In genomic region chr2:172080641-172081230, GRCh38 we compare ENCODE assay signal across 23 cellular contexts. TPM values are rescaled to one million over a fixed set of nuclear protein-coding genes. Genes with fewer than 3 reads are reported as not detected.
A peak's percentile ranks its signal among the peaks of the same experiment; 100 is the strongest.
DNase-seq lines count a peak whose midpoint lies in the region; ATAC-seq, FAIRE-seq and TF ChIP-seq lines count a peak whose summit lies in the region.
"Had no signal": no experiment of that assay in that cellular context is flagged by ENCODE, and none has a peak within 500 bp of the region (broad histone marks: within the 10 kb centered on the region; RNA-seq: fewer than 3 reads in every experiment).

No MANE protein-coding gene starts in this region.

- H2BK5ac ChIP-seq in mesenchymal stem cell (ENCODE audit: low read depth, low read length, poor library complexity, severe bottlenecking): no peak overlapping the region

- no peak overlapping the region for H3K18ac ChIP-seq in mesenchymal stem cell (ENCODE audit: low read depth in 1 of 2, low read length in 2 of 2)

- no peak overlapping the region for H4K91ac ChIP-seq in mesenchymal stem cell (ENCODE audit: low read length)

- no peak for TF ChIP-seq RAD21 in K562 (CRISPR knock-in tag; conservative IDR thresholded peaks at IDR 0.05 in 1 of 2, IDR thresholded peaks at IDR 0.05 in 1 of 2)

- POLR2A ChIA-PET in GM10248 (lab: Yijun Ruan, JAX): no interaction called here
- POLR2A ChIA-PET in K562 (lab: Yijun Ruan, JAX): interaction anchor here (0.7 kb wide), 1 partner anchor 28 kb away, joined by 3 read pairs; no protein-coding TSS in a partner anchor

- H4K20me1 ChIP-seq in K562 (replicated peaks; ENCODE audit: control insufficient read depth, insufficient read depth, low read length): no peaks in the 10 kb centered on the region

- H3K4me3 ChIP-seq in K562 (no peak overlapping the region), mesenchymal stem cell (ENCODE audit: insufficient read depth in 1 of 2, low read depth in 1 of 2, low read length in 2 of 2) (no peak overlapping the region)
- H3K4me3 ChIP-seq: testis had no signal

- H3K36me3 ChIP-seq in K562 (ENCODE audit: control insufficient read depth, insufficient read depth, low read length) (no peaks in the 10 kb centered on the region), mesenchymal stem cell (ENCODE audit: control insufficient read depth in 1 of 2, insufficient read depth in 2 of 2, low read depth in 1 of 2, low read length in 2 of 2) (no peaks in the 10 kb centered on the region)

- no peak overlapping the region for H2BK120ac ChIP-seq in mesenchymal stem cell (ENCODE audit: low read depth, low read length)

- H3K9me1 ChIP-seq in K562 (ENCODE audit: control insufficient read depth, insufficient read depth, low read length): no peaks in the 10 kb centered on the region

- no peak overlapping the region for H2BK12ac ChIP-seq in mesenchymal stem cell (ENCODE audit: low read length in 2 of 2)

- peak overlapping the region; percentile 75 to 96 for H3K4me3 Mint-ChIP-seq in CD14-positive monocyte
- H3K4me3 Mint-ChIP-seq: activated naive CD8-positive, alpha-beta T cell treated with anti-CD3 and anti-CD28 coated beads for 36 hours had no signal

- H3K9ac ChIP-seq in K562 (ENCODE audit: insufficient read depth in 1 of 2, low read depth in 2 of 2, low read length in 2 of 2): no peak overlapping the region
- no peak overlapping the region for H3K9ac ChIP-seq in mesenchymal stem cell (ENCODE audit: low read length)

- H3K4me1 ChIP-seq in K562 (replicated peaks in 1 of 2; ENCODE audit: control insufficient read depth in 2 of 2, insufficient read depth in 2 of 2, low read length in 2 of 2) (peaks cover 4 to 31% of the 10 kb centered on the region in 2 experiments; a peak in 4 of 5 replicates), mesenchymal stem cell (ENCODE audit: control insufficient read depth, insufficient read depth, low read depth, low read length) (peaks cover 26% of the 10 kb centered on the region)

- peaks cover 0 to 53% (median 34%) of the 10 kb centered on the region in 7 donors for H3K9me3 Mint-ChIP-seq in CD14-positive monocyte

- no peak overlapping the region for H3K14ac ChIP-seq in mesenchymal stem cell (ENCODE audit: low read length in 2 of 2)

- peak overlapping the region in 2 of 7 donors; percentile 40 to 82 for H3K27ac Mint-ChIP-seq in CD14-positive monocyte
- H3K27ac Mint-ChIP-seq: activated naive CD8-positive, alpha-beta T cell treated with anti-CD3 and anti-CD28 coated beads for 36 hours had no signal

- H3K79me2 ChIP-seq in K562 (ENCODE audit: control insufficient read depth, insufficient read depth, low read length): peaks cover 3% of the 10 kb centered on the region; the same call in 2 of the 3 replicates

- no peaks in the 10 kb centered on the region for H3K79me1 ChIP-seq in mesenchymal stem cell (replicated peaks; ENCODE audit: low read length, poor library complexity, severe bottlenecking)

- no peak overlapping the region for H2BK15ac ChIP-seq in mesenchymal stem cell (ENCODE audit: low read depth, poor library complexity, severe bottlenecking)

- in situ Hi-C loops in K562 (cut with MboI): no loop called here

- peaks cover 79 to 86% (median 80%) of the 10 kb centered on the region in 3 donors for H3K27me3 Mint-ChIP-seq in CD14-positive monocyte (ENCODE audit: low read depth in 3 of 3)

- peaks cover 54% of the 10 kb centered on the region for H3K4me1 Mint-ChIP-seq in CD14-positive monocyte

- CTCF ChIA-PET in GM10248 (lab: Yijun Ruan, JAX): interaction anchor here (1.0 to 1.6 kb wide), 3 partner anchors 15 to 22 kb away, joined by 4 to 5 read pairs (median 4); partner anchors contain the start of gene DLX2
- CTCF ChIA-PET in K562 (lab: Yijun Ruan, JAX; ENCODE audit: low intra/inter-chr PET ratio): no interaction called here

- TF ChIP-seq EP300 in K562 (IDR thresholded peaks at IDR 0.05; ENCODE audit: low read length): no peak

- 94% methylated on average over 17 of the region's 26 CpGs for WGBS in K562 (ENCODE audit: insufficient coverage, low coverage, missing lambda C conversion rate)
- WGBS in mesenchymal stem cell: 5% methylated on average over 26 of the region's 26 CpGs

- no peak for TF ChIP-seq POLR2A in K562 (conservative IDR thresholded peaks at IDR 0.05)

- FAIRE-seq in K562 (lab: Jason Lieb, UNC): no peak
- FAIRE-seq: HTR-8/SVneo, keratinocyte had no signal

- DNase-seq in CD14-positive monocyte (ENCODE audit: low spot score) (no peak), GM10248 (ENCODE audit: extremely low spot score) (peak; percentile 23), K562 (ENCODE audit: extremely low read depth in 1 of 4, low spot score in 3 of 4) (no peak), iPS-NIHi7 (ENCODE audit: extremely low spot score) (peak; percentile 45), kidney glomerular epithelial cell (lab: John Stamatoyannopoulos, UW) (no peak), mesenchymal stem cell (no peak)
- DNase-seq: activated CD4-positive, CD25-positive, alpha-beta regulatory T cell treated with anti-CD3 and anti-CD28 coated beads, Interleukin-2, amount 50 U/mL, for 72 hours; activated naive CD8-positive, alpha-beta T cell treated with anti-CD3 and anti-CD28 coated beads for 36 hours; dermis blood vessel endothelial cell; mammary epithelial cell; NCI-H1417 treated with DMSO at 0.1 percent for 48 hours; NCI-H2171 treated with DMSO at 0.1 percent for 48 hours; NCI-H82; PC-3; stimulated activated CD4-positive, alpha-beta T cell treated with anti-CD3 and anti-CD28 coated beads, Interleukin-12 subunit alpha, Interleukin-12 subunit beta, amount 100 ng/mL, for 4 hours; T-helper 9 cell; testis had no signal

- H3K23ac ChIP-seq in mesenchymal stem cell (ENCODE audit: low read length in 2 of 2): peak overlapping the region in 1 of 2 experiments; percentile 23

- H3K36me3 Mint-ChIP-seq in CD14-positive monocyte: peaks cover 13 to 19% of the 10 kb centered on the region in 2 donors

- no TSS peak for BruUV-seq in K562 (replicated peaks; lab: Mats Ljungman, UMichigan)

- H3K27ac ChIP-seq in K562 (ENCODE audit: extremely low read depth, low read depth, low read length): no peak overlapping the region
- H3K27ac ChIP-seq in mesenchymal stem cell (ENCODE audit: low read length, poor library complexity, severe bottlenecking): no peak overlapping the region
- H3K27ac ChIP-seq: testis had no signal

- ATAC-seq in K562: no peak
- no peak for ATAC-seq in HG02938 (IDR thresholded peaks at IDR 0.05; ENCODE audit: unreplicated experiment)
- ATAC-seq: esophagus mucosa; naive thymus-derived CD8-positive, alpha-beta T cell; PC-3 had no signal

- TF ChIP-seq CTCF in CD14-positive monocyte (IDR thresholded peaks at IDR 0.05): no peak
- TF ChIP-seq CTCF in GM10248 (IDR thresholded peaks at IDR 0.05; ENCODE audit: control extremely low read depth, extremely low read depth, low read depth, missing control alignments): no peak
- no peak for TF ChIP-seq CTCF in K562 (IDR thresholded peaks at IDR 0.05 in 2 of 3, conservative IDR thresholded peaks at IDR 0.05 in 1 of 3; ENCODE audit: insufficient read depth in 2 of 3, low read depth in 1 of 3, low read length in 3 of 3)

- H3K9me3 ChIP-seq in K562 (replicated peaks; ENCODE audit: control insufficient read depth, insufficient read depth, low read depth, low read length): 0 out of 2 replicates have a peak, but pooled peaks cover 3% of the 10 kb centered on the region
- H3K9me3 ChIP-seq in mesenchymal stem cell (ENCODE audit: control insufficient read depth, low read length): peaks cover 9% of the 10 kb centered on the region
- H3K9me3 ChIP-seq: testis had no signal

- no peak overlapping the region for H4K8ac ChIP-seq in mesenchymal stem cell (ENCODE audit: low read length)

- H3K27me3 ChIP-seq in K562 (ENCODE audit: control insufficient read depth in 2 of 2, insufficient read depth in 2 of 2, low read length in 2 of 2) (no peaks in the 10 kb centered on the region), mesenchymal stem cell (ENCODE audit: control insufficient read depth in 1 of 2, insufficient read depth in 1 of 2, low read length in 2 of 2) (peaks cover 56 to 74% of the 10 kb centered on the region in 2 experiments)
- H3K27me3 ChIP-seq: testis had no signal

- H3K4ac ChIP-seq in mesenchymal stem cell (ENCODE audit: low read depth in 1 of 2, low read length in 2 of 2): no peak overlapping the region

- H3K4me2 ChIP-seq in K562 (ENCODE audit: insufficient read depth, low read length) (no peak overlapping the region), mesenchymal stem cell (ENCODE audit: low read length, poor library complexity, severe bottlenecking) (no peak overlapping the region)

- no peak overlapping the region for H2AK5ac ChIP-seq in mesenchymal stem cell (ENCODE audit: low read length, severe bottlenecking)

- intact Hi-C loops in CD14-positive monocyte (cut with micrococcal nuclease) (loop anchor here in 1 of 2 donors (2.0 kb wide), 1 partner anchor 14 kb away; no protein-coding TSS in a partner anchor), K562 (cut with micrococcal nuclease) (no loop called here)

- no peak overlapping the region for H2AFZ ChIP-seq in K562 (ENCODE audit: low read depth, low read length)
- H2AFZ ChIP-seq in mesenchymal stem cell (ENCODE audit: low read depth, low read length): no peak overlapping the region

RNA-seq across cellular contexts. Expression of gene DLX1, which starts 4.6 kb away (rescaled TPM):
- polyA plus RNA-seq in CD14-positive monocyte: not detected
- 20.0 and 37.1 TPM in 2 replicates for total RNA-seq in K562 (2011; cell fraction: chromatin; rRNA removed; ENCODE audit: low replicate concordance)
- 24.7 and 25.5 TPM in 2 replicates for total RNA-seq in K562 (2011; cell fraction: nucleolus; rRNA removed)
- 16.4 and 21.0 TPM in 2 replicates for total RNA-seq in K562 (2011; cell fraction: nucleoplasm; rRNA removed)
- 9.6 and 11.1 TPM in 2 replicates for total RNA-seq in K562 (2014; rRNA removed)
- total RNA-seq in K562 (2014; rRNA removed; fragmentation: Illumina TruSeq; extraction: Trizol): 5.4 and 6.3 TPM in 2 replicates
- total RNA-seq in K562 (2015; rRNA removed; fragmentation: Illumina TruSeq; extraction: Trizol): 9.8 and 9.9 TPM in 2 replicates
- 16.1 and 19.0 TPM in 2 replicates for total RNA-seq in K562 (2021)
- 8.0 and 13.5 TPM in 2 replicates for polyA plus RNA-seq in K562 (2011; rRNA removed)
- polyA plus RNA-seq in K562 (2011; cell fraction: cytosol; rRNA removed): 12.3 and 14.0 TPM in 2 replicates
- polyA plus RNA-seq in K562 (2011; cell fraction: nucleus; rRNA removed): 69.1 and 75.6 TPM in 2 replicates
- 12.3 and 39.4 TPM in 2 replicates for polyA plus RNA-seq in K562 (2012)
- 13.6 and 15.6 TPM in 2 replicates for polyA plus RNA-seq in K562 (2014; fragmentation: Illumina TruSeq; extraction: Trizol)
- polyA plus RNA-seq in K562 (2014; fragmentation: Nextera tagmentation; extraction: Ambion mirVana): 1 to 10 TPM; 1.9 to 2.0 TPM
- polyA plus RNA-seq in K562 (2014; rRNA removed): 26.2 and 26.5 TPM in 2 replicates
- polyA minus RNA-seq in K562 (2011; rRNA and poly(A)+ RNA removed): 2.3 and 4.3 TPM in 2 replicates
- 4.1 and 9.0 TPM in 2 replicates for polyA minus RNA-seq in K562 (2011; cell fraction: cytosol; rRNA and poly(A)+ RNA removed)
- polyA minus RNA-seq in K562 (2011; cell fraction: nucleus; rRNA and poly(A)+ RNA removed): 13.7 and 28.1 TPM in 2 replicates
- polyA plus RNA-seq in mesenchymal stem cell (2013, experiment 1 of 2): 0.04 TPM
- polyA plus RNA-seq in mesenchymal stem cell (2013, experiment 2 of 2): 0.08 TPM
- total RNA-seq: dermis blood vessel endothelial cell; esophagus mucosa; naive thymus-derived CD8-positive, alpha-beta T cell; testis had no signal
- polyA plus RNA-seq: naive thymus-derived CD8-positive, alpha-beta T cell had no signal

RNA-seq across cellular contexts. Expression of gene DLX2, which starts 22.0 kb away (rescaled TPM):
- not detected for polyA plus RNA-seq in CD14-positive monocyte
- 0.76 and 1.6 TPM in 2 replicates for total RNA-seq in K562 (2011; cell fraction: chromatin; rRNA removed; ENCODE audit: low replicate concordance)
- total RNA-seq in K562 (2011; cell fraction: nucleolus; rRNA removed): 1.2 and 1.5 TPM in 2 replicates
- 1.8 and 2.1 TPM in 2 replicates for total RNA-seq in K562 (2011; cell fraction: nucleoplasm; rRNA removed)
- total RNA-seq in K562 (2014; rRNA removed): 0.86 and 1.7 TPM in 2 replicates
- 0.15 and 0.29 TPM in 2 replicates for total RNA-seq in K562 (2014; rRNA removed; fragmentation: Illumina TruSeq; extraction: Trizol)
- total RNA-seq in K562 (2015; rRNA removed; fragmentation: Illumina TruSeq; extraction: Trizol): 0.51 and 0.64 TPM in 2 replicates
- total RNA-seq in K562 (2021): 3.6 and 4.3 TPM in 2 replicates
- 0.14 and 0.31 TPM in 2 replicates for polyA plus RNA-seq in K562 (2011; rRNA removed)
- polyA plus RNA-seq in K562 (2011; cell fraction: cytosol; rRNA removed): 0.13 and 0.67 TPM in 2 replicates
- polyA plus RNA-seq in K562 (2011; cell fraction: nucleus; rRNA removed): 0.83 and 1.8 TPM in 2 replicates
- 2.1 and 9.9 TPM in 2 replicates for polyA plus RNA-seq in K562 (2012)
- 1.4 and 2.0 TPM in 2 replicates for polyA plus RNA-seq in K562 (2014; fragmentation: Illumina TruSeq; extraction: Trizol)
- 1 to 10 TPM in 1 of 2 experiments, under 1 TPM in 1; 0.49 to 2.1 TPM for polyA plus RNA-seq in K562 (2014; fragmentation: Nextera tagmentation; extraction: Ambion mirVana)
- 2.0 and 2.9 TPM in 2 replicates for polyA plus RNA-seq in K562 (2014; rRNA removed)
- polyA minus RNA-seq in K562 (2011; rRNA and poly(A)+ RNA removed): not detected in 2 replicates
- 0.48 and 1.0 TPM in 2 replicates for polyA minus RNA-seq in K562 (2011; cell fraction: cytosol; rRNA and poly(A)+ RNA removed)
- 0.44 and 0.54 TPM in 2 replicates for polyA minus RNA-seq in K562 (2011; cell fraction: nucleus; rRNA and poly(A)+ RNA removed)
- 0.01 TPM for polyA plus RNA-seq in mesenchymal stem cell (2013, experiment 1 of 2)
- polyA plus RNA-seq in mesenchymal stem cell (2013, experiment 2 of 2): 0.01 TPM
- total RNA-seq: activated naive CD8-positive, alpha-beta T cell treated with anti-CD3 and anti-CD28 coated beads for 36 hours; dermis blood vessel endothelial cell; esophagus mucosa; naive thymus-derived CD8-positive, alpha-beta T cell; pulmonary artery endothelial cell had no signal
- polyA plus RNA-seq: naive thymus-derived CD8-positive, alpha-beta T cell had no signal

Comparison
In these comparisons a context has a peak if more than half of its experiments do, and no peak if none do; other contexts are left out.
1. DNase-seq: peak in GM10248 (single experiment) and iPS-NIHi7 (single experiment); none in CD14-positive monocyte (single experiment), K562 (0 of 4), kidney glomerular epithelial cell (single experiment) and mesenchymal stem cell (single experiment).